8 cellular contexts compared by ENCODE assay signal in genomic region chr17:39164675-39165143, GRCh38. TPM values are rescaled to one million over a fixed set of nuclear protein-coding genes. Genes with fewer than 3 reads are reported as not detected.
DNase-seq lines count a peak whose midpoint lies in the region; ATAC-seq and TF ChIP-seq lines count a peak whose summit lies in the region.

No MANE protein-coding gene starts in this region.

- POLR2A ChIA-PET in GM10248 (lab: Yijun Ruan, JAX): no interaction called here
- POLR2A ChIA-PET in activated CD8-positive, alpha-beta T cell treated with anti-CD3 and anti-CD28 coated beads for 36 hours (lab: Charles Lee): interaction anchor here (0.7 to 4.0 kb wide), 8 partner anchors 9 to 316 kb away, joined by 3 to 32 read pairs (median 3); partner anchors contain the start of gene PLXDC1

- H3K4me3 Mint-ChIP-seq in activated CD8-positive, alpha-beta T cell treated with anti-CD3 and anti-CD28 coated beads for 36 hours: peak overlapping the region; percentile 79

- peak; percentile 81 for ATAC-seq in HG02973 (IDR thresholded peaks at IDR 0.05; ENCODE audit: unreplicated experiment)
- ATAC-seq in activated CD8-positive, alpha-beta T cell treated with anti-CD3 and anti-CD28 coated beads for 36 hours: peak; percentile 97

- H3K27ac Mint-ChIP-seq in activated CD8-positive, alpha-beta T cell treated with anti-CD3 and anti-CD28 coated beads for 36 hours: peak overlapping the region; percentile 55

- H3K4me1 ChIP-seq in effector memory CD4-positive, alpha-beta T cell (ENCODE audit: control insufficient read depth, insufficient read depth, low read length, poor library complexity, severe bottlenecking): peaks cover 12% of the 10 kb centered on the region

- no peaks in the 10 kb centered on the region for H3K36me3 Mint-ChIP-seq in activated CD8-positive, alpha-beta T cell treated with anti-CD3 and anti-CD28 coated beads for 36 hours (ENCODE audit: low read depth)

- H3K9me3 Mint-ChIP-seq in activated CD8-positive, alpha-beta T cell treated with anti-CD3 and anti-CD28 coated beads for 36 hours: peaks cover 3% of the 10 kb centered on the region

- no peak overlapping the region for H3K27ac ChIP-seq in effector memory CD4-positive, alpha-beta T cell (ENCODE audit: insufficient read depth, low read length, poor library complexity, severe bottlenecking)

- H3K9me3 ChIP-seq in effector memory CD4-positive, alpha-beta T cell (ENCODE audit: control insufficient read depth, low read length): no peaks in the 10 kb centered on the region

- peaks cover 8% of the 10 kb centered on the region for H3K27me3 ChIP-seq in effector memory CD4-positive, alpha-beta T cell (replicated peaks; ENCODE audit: control insufficient read depth, insufficient read depth, low read length, poor library complexity, severe bottlenecking)

- H3K4me1 Mint-ChIP-seq in activated CD8-positive, alpha-beta T cell treated with anti-CD3 and anti-CD28 coated beads for 36 hours (ENCODE audit: low read depth): peaks cover 14% of the 10 kb centered on the region

- CTCF ChIA-PET in GM10248 (lab: Yijun Ruan, JAX): interaction anchor here (0.6 to 8.2 kb wide), 48 partner anchors 9 to 750 kb away, joined by 3 to 107 read pairs (median 4); partner anchors contain the start of genes CACNB1, PLXDC1, RPL19 and STAC2
- CTCF ChIA-PET in activated CD8-positive, alpha-beta T cell treated with anti-CD3 and anti-CD28 coated beads for 36 hours (lab: Charles Lee): interaction anchor here (0.6 to 8.1 kb wide), 69 partner anchors 10 to 540 kb away, joined by 3 to 151 read pairs (median 4); partner anchors contain the start of genes FBXO47, PLXDC1, RPL19 and STAC2

- intact Hi-C loops in activated CD8-positive, alpha-beta T cell treated with anti-CD3 and anti-CD28 coated beads for 36 hours (cut with micrococcal nuclease): no loop called here

- no peaks in the 10 kb centered on the region for H3K36me3 ChIP-seq in effector memory CD4-positive, alpha-beta T cell (ENCODE audit: control insufficient read depth, insufficient read depth, low read length)

- peak; percentile 97 for DNase-seq in GM10248 (ENCODE audit: extremely low spot score)
- DNase-seq in NCI-H748 (lab: John Stamatoyannopoulos, UW; ENCODE audit: unreplicated experiment): peak; percentile 72
- peak; percentile 90 for DNase-seq in activated CD8-positive, alpha-beta T cell treated with anti-CD3 and anti-CD28 coated beads for 36 hours
- peak; percentile 28 to 51 (median 39) for DNase-seq in effector memory CD4-positive, alpha-beta T cell
- DNase-seq in lung microvascular endothelial cell (ENCODE audit: low read depth in 2 of 2): peak; percentile 86 to 92
- peak; percentile 53 to 54 (median 54) for DNase-seq in stimulated activated CD4-positive, alpha-beta T cell treated with anti-CD3 and anti-CD28 coated beads, TNF-alpha, amount 100 ng/mL, for 4 hours (ENCODE audit: low read depth in 3 of 3)
- no peak for DNase-seq in cortex of kidney (lab: John Stamatoyannopoulos, UW)

- H3K27me3 Mint-ChIP-seq in activated CD8-positive, alpha-beta T cell treated with anti-CD3 and anti-CD28 coated beads for 36 hours: peaks cover 12% of the 10 kb centered on the region

- TF ChIP-seq CTCF in GM10248 (IDR thresholded peaks at IDR 0.05; ENCODE audit: control extremely low read depth, extremely low read depth, low read depth, missing control alignments): peak; percentile 75
- TF ChIP-seq CTCF in activated CD8-positive, alpha-beta T cell treated with anti-CD3 and anti-CD28 coated beads for 36 hours (IDR thresholded peaks at IDR 0.05): peak; percentile 91

- peak overlapping the region; percentile 54 for H3K4me3 ChIP-seq in effector memory CD4-positive, alpha-beta T cell (ENCODE audit: insufficient read depth, low read depth, low read length, poor library complexity, severe bottlenecking)

RNA-seq across cellular contexts. Expression of gene ARL5C, which starts 1.3 kb away (rescaled TPM):
- not detected for total RNA-seq in activated CD8-positive, alpha-beta T cell treated with anti-CD3 and anti-CD28 coated beads for 36 hours
- total RNA-seq in lung microvascular endothelial cell: not detected in 2 replicates

RNA-seq across cellular contexts. Expression of gene PLXDC1, which starts 13.3 kb away (rescaled TPM):
- total RNA-seq in activated CD8-positive, alpha-beta T cell treated with anti-CD3 and anti-CD28 coated beads for 36 hours: 1 to 10 TPM; 1.7 to 2.4 TPM
- not detected in 2 replicates for total RNA-seq in lung microvascular endothelial cell

RNA-seq across cellular contexts. Expression of gene CACNB1, which starts 32.8 kb away (rescaled TPM):
- 10 to 100 TPM; 13.1 to 14.2 TPM for total RNA-seq in activated CD8-positive, alpha-beta T cell treated with anti-CD3 and anti-CD28 coated beads for 36 hours
- 0.65 and 0.99 TPM in 2 replicates for total RNA-seq in lung microvascular endothelial cell

RNA-seq across cellular contexts. Expression of gene RPL19, which starts 35.4 kb away (rescaled TPM):
- 1,000 to 10,000 TPM; 3,130 to 3,175 TPM for total RNA-seq in activated CD8-positive, alpha-beta T cell treated with anti-CD3 and anti-CD28 coated beads for 36 hours
- total RNA-seq in lung microvascular endothelial cell: 1,196 TPM in 2 replicates
